ENCODE assay signal across 18 cellular contexts in the genomic region with DNA sequence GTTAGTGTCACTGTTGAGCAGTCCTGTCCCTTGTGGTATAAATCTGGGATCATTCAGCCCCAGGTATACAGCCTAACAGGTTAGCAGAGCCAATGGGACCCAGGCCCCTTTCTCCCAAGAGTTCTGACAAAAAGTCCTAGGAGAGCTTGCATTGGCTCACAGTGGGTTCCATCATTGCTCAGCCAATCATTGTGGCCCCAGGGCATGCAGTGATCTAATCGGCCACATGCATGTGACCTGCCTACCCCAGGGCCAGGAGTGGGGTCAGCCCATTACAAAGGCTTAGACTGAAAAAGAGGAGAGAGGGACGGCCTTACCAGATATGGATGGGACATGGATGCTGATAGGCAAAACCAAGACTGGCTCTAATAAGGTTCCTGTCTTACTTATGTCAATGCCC. TPM values are rescaled to one million over a fixed set of nuclear protein-coding genes. Genes with fewer than 3 reads are reported as not detected.
DNase-seq lines count a peak whose midpoint lies in the region; ATAC-seq and TF ChIP-seq lines count a peak whose summit lies in the region.
"Had no signal": no experiment of that assay in that cellular context is flagged by ENCODE, and none has a peak within 500 bp of the region (broad histone marks: within the 10 kb centered on the region; RNA-seq: fewer than 3 reads in every experiment).

No MANE protein-coding gene starts in this region.

- H3K27me3 ChIP-seq in H9 (ENCODE audit: insufficient read depth, low read length): peaks cover 13% of the 10 kb centered on the region; the same call in 1 of the 2 replicates
- peaks cover 56% of the 10 kb centered on the region for H3K27me3 ChIP-seq in endodermal cell (ENCODE audit: control insufficient read depth, insufficient read depth, low read length, poor library complexity, severe bottlenecking)
- peaks cover 8% of the 10 kb centered on the region for H3K27me3 ChIP-seq in osteoblast (ENCODE audit: insufficient read depth, low read length)
- no peaks in the 10 kb centered on the region for H3K27me3 ChIP-seq in Karpas-422 (ENCODE audit: low read length)
- peaks cover 36% of the 10 kb centered on the region for H3K27me3 ChIP-seq in PC-9 (ENCODE audit: insufficient read depth, low read depth)
- H3K27me3 ChIP-seq: BE2C had no signal

- H3K4me2 ChIP-seq in H9 (ENCODE audit: insufficient read depth, insufficient read length, low read length) (no peak overlapping the region), osteoblast (ENCODE audit: insufficient read depth, low read length) (no peak overlapping the region), Karpas-422 (ENCODE audit: low read depth, low read length, poor library complexity, severe bottlenecking) (no peak overlapping the region), PC-9 (no peak overlapping the region)
- H3K4me2 ChIP-seq: KMS-11 had no signal

- H3K9me3 ChIP-seq in H9 (ENCODE audit: control insufficient read depth, low read depth, low read length) (no peaks in the 10 kb centered on the region), endodermal cell (ENCODE audit: control insufficient read depth, low read length) (no peaks in the 10 kb centered on the region), osteoblast (ENCODE audit: low read depth, low read length) (no peaks in the 10 kb centered on the region), Karpas-422 (ENCODE audit: low read length) (no peaks in the 10 kb centered on the region), PC-9 (ENCODE audit: insufficient read depth, low read depth) (no peaks in the 10 kb centered on the region)
- H3K9me3 ChIP-seq: BE2C, Caco-2, HAP-1 had no signal

- no peaks in the 10 kb centered on the region for H3K23me2 ChIP-seq in H9 (ENCODE audit: insufficient read length, low read depth, low read length, poor library complexity, severe bottlenecking)

- H3K9me3 Mint-ChIP-seq in H9 (peaks cover 3 to 4% of the 10 kb centered on the region in 2 experiments; a peak in 2 of 5 replicates), endodermal cell (no peaks in the 10 kb centered on the region)
- no peaks in the 10 kb centered on the region for H3K9me3 Mint-ChIP-seq in activated T-helper 17 cell treated with anti-CD3 and anti-CD28 coated beads, Interleukin-2, amount 50 U/mL, for 72 hours
- H3K9me3 Mint-ChIP-seq: CD4-positive, alpha-beta T cell had no signal

- no CpG with 5 or more reads among the region's 2 CpGs for WGBS in H9 (ENCODE audit: extremely low coverage, insufficient read length, low lambda C conversion rate)
- WGBS in endodermal cell (ENCODE audit: insufficient coverage in 1 of 2, insufficient read length in 1 of 2), 2 experiments: 64 to 75% methylated on average over 2 of the region's 2 CpGs

- peaks cover 3 to 7% of the 10 kb centered on the region in 2 experiments; a peak in 2 of 4 replicates for H3K4me1 Mint-ChIP-seq in H9
- peaks cover 9% of the 10 kb centered on the region for H3K4me1 Mint-ChIP-seq in activated T-helper 17 cell treated with anti-CD3 and anti-CD28 coated beads, Interleukin-2, amount 50 U/mL, for 72 hours
- no peaks in the 10 kb centered on the region for H3K4me1 Mint-ChIP-seq in endodermal cell

- H3K14ac ChIP-seq in H9 (ENCODE audit: insufficient read depth, low read length): no peak overlapping the region

- CTCF ChIA-PET in PC-9 (lab: Charles Lee): no interaction called here

- H4K8ac ChIP-seq in H9 (replicated peaks; ENCODE audit: insufficient read length, low read depth, low read length): no peak overlapping the region

- no TSS peak for BruUV-seq in PC-9 (replicated peaks; lab: Mats Ljungman, UMichigan)

- H3K4me3 Mint-ChIP-seq in H9 (no peak overlapping the region), endodermal cell (no peak overlapping the region)
- no peak overlapping the region for H3K4me3 Mint-ChIP-seq in activated T-helper 17 cell treated with anti-CD3 and anti-CD28 coated beads, Interleukin-2, amount 50 U/mL, for 72 hours
- H3K4me3 Mint-ChIP-seq: CD4-positive, alpha-beta T cell had no signal

- no peak overlapping the region for H3K23ac ChIP-seq in H9 (ENCODE audit: insufficient read length, low read depth, low read length)

- no peak overlapping the region for H3T11ph ChIP-seq in H9 (ENCODE audit: low read length)

- H2AK5ac ChIP-seq in H9 (ENCODE audit: insufficient read length, low read length): no peak overlapping the region

- H3K79me2 ChIP-seq in H9 (ENCODE audit: insufficient read depth, low read length) (no peaks in the 10 kb centered on the region), osteoblast (ENCODE audit: insufficient read depth, low read length) (no peaks in the 10 kb centered on the region), Karpas-422 (ENCODE audit: low read length) (no peaks in the 10 kb centered on the region), PC-9 (ENCODE audit: low read depth) (no peaks in the 10 kb centered on the region)

- H3K79me1 ChIP-seq in H9 (ENCODE audit: insufficient read depth, low read depth, low read length, poor library complexity, severe bottlenecking): no peaks in the 10 kb centered on the region

- no peak overlapping the region for H2BK120ac ChIP-seq in H9 (ENCODE audit: low read depth, low read length, poor library complexity, severe bottlenecking)

- H3K9ac ChIP-seq in H9 (ENCODE audit: extremely low read depth, insufficient read length, low read length) (no peak overlapping the region), endodermal cell (ENCODE audit: extremely low read depth, low read length, poor library complexity, severe bottlenecking) (no peak overlapping the region), Karpas-422 (ENCODE audit: low read length) (no peak overlapping the region)
- H3K9ac ChIP-seq: GM23248, KMS-11 had no signal

- no peak for ATAC-seq in activated T-helper 17 cell treated with anti-CD3 and anti-CD28 coated beads, Interleukin-2, amount 50 U/mL, for 72 hours (replicated peaks)
- ATAC-seq in GM19351 (IDR thresholded peaks at IDR 0.05; ENCODE audit: unreplicated experiment): no peak

- peaks cover 85% of the 10 kb centered on the region for H3K27me3 Mint-ChIP-seq in H9 (ENCODE audit: low read depth)
- peaks cover 30% of the 10 kb centered on the region for H3K27me3 Mint-ChIP-seq in activated T-helper 17 cell treated with anti-CD3 and anti-CD28 coated beads, Interleukin-2, amount 50 U/mL, for 72 hours
- H3K27me3 Mint-ChIP-seq in endodermal cell (ENCODE audit: insufficient read depth): peaks cover 72% of the 10 kb centered on the region

- 0 out of 2 replicates have a peak, but pooled peaks cover 2% of the 10 kb centered on the region for H3K4me1 ChIP-seq in H9 (ENCODE audit: insufficient read depth, low read length)
- no peaks in the 10 kb centered on the region for H3K4me1 ChIP-seq in endodermal cell (ENCODE audit: control insufficient read depth, insufficient read depth, low read length)
- H3K4me1 ChIP-seq in osteoblast (ENCODE audit: insufficient read depth, low read length): no peaks in the 10 kb centered on the region
- no peaks in the 10 kb centered on the region for H3K4me1 ChIP-seq in Karpas-422 (ENCODE audit: low read length)
- H3K4me1 ChIP-seq in PC-9 (replicated peaks; ENCODE audit: insufficient read depth): no peaks in the 10 kb centered on the region
- H3K4me1 ChIP-seq: Caco-2, HAP-1 had no signal

- intact Hi-C loops in PC-9 (cut with micrococcal nuclease; ENCODE audit: unreplicated experiment): no loop called here

- TF ChIP-seq CTCF in H9 (conservative IDR thresholded peaks at IDR 0.05): no peak
- TF ChIP-seq CTCF in endodermal cell (conservative IDR thresholded peaks at IDR 0.05): no peak
- no peak for TF ChIP-seq CTCF in osteoblast (IDR thresholded peaks at IDR 0.05; ENCODE audit: extremely low read depth, low read depth, low read length)
- TF ChIP-seq CTCF in PC-9 (conservative IDR thresholded peaks at IDR 0.05): no peak

- H3K18ac ChIP-seq in H9 (ENCODE audit: insufficient read length, low read depth, low read length): no peak overlapping the region

- no peak overlapping the region for H2AFZ ChIP-seq in H9 (ENCODE audit: low read length)
- H2AFZ ChIP-seq in osteoblast (ENCODE audit: low read length): no peak overlapping the region
- no peak overlapping the region for H2AFZ ChIP-seq in Karpas-422 (ENCODE audit: low read length)
- no peak overlapping the region for H2AFZ ChIP-seq in PC-9
- H2AFZ ChIP-seq: GM23248 had no signal

- H3K4me3 ChIP-seq in endodermal cell (ENCODE audit: low read length) (no peak overlapping the region), osteoblast (ENCODE audit: insufficient read depth, low read length) (no peak overlapping the region), Karpas-422 (ENCODE audit: low read length) (no peak overlapping the region), PC-9 (no peak overlapping the region)
- H3K4me3 ChIP-seq: GM23248, HAP-1 had no signal

- no peak overlapping the region for H4K5ac ChIP-seq in H9 (ENCODE audit: insufficient read length, low read depth, low read length)

- no peak overlapping the region for H2BK20ac ChIP-seq in H9 (ENCODE audit: low read depth, low read length, poor library complexity, severe bottlenecking)

- no peak overlapping the region for H2BK12ac ChIP-seq in H9 (ENCODE audit: insufficient read length, low read depth, low read length)

- H3K4ac ChIP-seq in H9 (ENCODE audit: low read depth, low read length): no peak overlapping the region

- H2BK15ac ChIP-seq in H9 (ENCODE audit: low read depth, low read length): no peak overlapping the region

- no peak overlapping the region for H4K91ac ChIP-seq in H9 (ENCODE audit: insufficient read length, low read depth, low read length)

- H3K27ac ChIP-seq in H9 (ENCODE audit: insufficient read length, low read depth, low read length): no peak overlapping the region
- no peak overlapping the region for H3K27ac ChIP-seq in endodermal cell (ENCODE audit: low read depth, low read length)
- H3K27ac ChIP-seq in osteoblast (ENCODE audit: low read depth, low read length): no peak overlapping the region
- H3K27ac ChIP-seq in Karpas-422 (ENCODE audit: low read length): no peak overlapping the region
- H3K27ac ChIP-seq in PC-9: no peak overlapping the region
- H3K27ac ChIP-seq: GM23248, KMS-11 had no signal

- H3K36me3 Mint-ChIP-seq in H9 (ENCODE audit: insufficient read depth in 1 of 3, low read depth in 3 of 3) (no peaks in the 10 kb centered on the region), endodermal cell (ENCODE audit: low read depth) (no peaks in the 10 kb centered on the region)
- H3K36me3 Mint-ChIP-seq in activated T-helper 17 cell treated with anti-CD3 and anti-CD28 coated beads, Interleukin-2, amount 50 U/mL, for 72 hours (ENCODE audit: low read depth): no peaks in the 10 kb centered on the region

- H4K20me1 ChIP-seq in H9 (ENCODE audit: control insufficient read depth, insufficient read depth, insufficient read length) (no peaks in the 10 kb centered on the region), osteoblast (ENCODE audit: insufficient read depth, low read length) (no peaks in the 10 kb centered on the region), Karpas-422 (ENCODE audit: insufficient read depth, low read depth, low read length) (no peaks in the 10 kb centered on the region), PC-9 (ENCODE audit: insufficient read depth) (no peaks in the 10 kb centered on the region)

- DNase-seq in H9: peak; percentile 49
- peak; percentile 63 for DNase-seq in endodermal cell
- peak; percentile 41 for DNase-seq in osteoblast (ENCODE audit: insufficient read length, low spot score, missing footprints)
- DNase-seq in Karpas-422: no peak
- no peak for DNase-seq in PC-9
- no peak for DNase-seq in islet precursor cell
- DNase-seq: ACHN; BE2C; C1 segment of cervical spinal cord; Caco-2; CD4-positive, alpha-beta T cell; GDM1; GM23248; IMR-90 had no signal

- H3K9me2 ChIP-seq in Karpas-422 (replicated peaks; ENCODE audit: insufficient read depth, low read length) (no peaks in the 10 kb centered on the region), PC-9 (ENCODE audit: insufficient read depth) (no peaks in the 10 kb centered on the region)

- POLR2A ChIA-PET in PC-9 (lab: Charles Lee; ENCODE audit: unreplicated experiment): no interaction called here

- no peak overlapping the region for H3K56ac ChIP-seq in H9 (ENCODE audit: insufficient read length, low read depth, low read length)

- no peaks in the 10 kb centered on the region for H3F3A ChIP-seq in PC-9 (ENCODE audit: insufficient read depth, low read depth)

- no peaks in the 10 kb centered on the region for H3K36me3 ChIP-seq in endodermal cell (ENCODE audit: control insufficient read depth, insufficient read depth, low read length)
- no peaks in the 10 kb centered on the region for H3K36me3 ChIP-seq in osteoblast (ENCODE audit: insufficient read depth, low read length)
- no peaks in the 10 kb centered on the region for H3K36me3 ChIP-seq in Karpas-422 (ENCODE audit: insufficient read depth, low read length)
- no peaks in the 10 kb centered on the region for H3K36me3 ChIP-seq in PC-9 (ENCODE audit: low read depth)
- H3K36me3 ChIP-seq: BE2C, HAP-1 had no signal

- H3K27ac Mint-ChIP-seq in H9 (no peak overlapping the region), endodermal cell (no peak overlapping the region)
- H3K27ac Mint-ChIP-seq in activated T-helper 17 cell treated with anti-CD3 and anti-CD28 coated beads, Interleukin-2, amount 50 U/mL, for 72 hours: peak overlapping the region; percentile 40
- H3K27ac Mint-ChIP-seq: CD4-positive, alpha-beta T cell had no signal

- no peak overlapping the region for H2BK5ac ChIP-seq in H9 (ENCODE audit: insufficient read length, low read length)

RNA-seq across cellular contexts. Expression of gene SPTBN4, which starts 41.1 kb away (rescaled TPM):
- total RNA-seq in H9 (2021): 2.7 and 2.9 TPM in 2 replicates
- 10 to 100 TPM in 1 of 2 donors, 1 to 10 TPM in 1; 1.4 to 16.4 TPM for total RNA-seq in activated T-helper 17 cell treated with anti-CD3 and anti-CD28 coated beads, Interleukin-2, amount 50 U/mL, for 72 hours
- 1 to 10 TPM in 1 of 2 donors, under 1 TPM in 1; 0.79 to 2.0 TPM for total RNA-seq in endodermal cell
- 1.8 TPM for polyA plus RNA-seq in endodermal cell (2013, experiment 1 of 2)
- polyA plus RNA-seq in endodermal cell (2013, experiment 2 of 2): 1.9 TPM
- total RNA-seq in osteoblast: 0.72 and 1.2 TPM in 2 replicates
- 1.0 and 1.1 TPM in 2 replicates for total RNA-seq in Karpas-422 (2014; rRNA removed; shearing (Covaris generic); ENCODE audit: low replicate concordance)
- 0.48 and 0.85 TPM in 2 replicates for total RNA-seq in PC-9 (2021)

RNA-seq across cellular contexts. Expression of gene BLVRB, which starts 42.3 kb away (rescaled TPM):
- total RNA-seq in H9 (2021) (27.9 and 30.4 TPM in 2 replicates), endodermal cell (10 to 100 TPM; 24.7 to 41.0 TPM), osteoblast (75.7 and 82.2 TPM in 2 replicates), PC-9 (2021) (204 and 239 TPM in 2 replicates)
- 10 to 100 TPM; 27.1 to 55.5 TPM for total RNA-seq in activated T-helper 17 cell treated with anti-CD3 and anti-CD28 coated beads, Interleukin-2, amount 50 U/mL, for 72 hours
- polyA plus RNA-seq in endodermal cell (2013, experiment 1 of 2): 18.1 TPM
- 18.8 TPM for polyA plus RNA-seq in endodermal cell (2013, experiment 2 of 2)
- total RNA-seq in Karpas-422 (2014; rRNA removed; shearing (Covaris generic); ENCODE audit: low replicate concordance): 10.2 and 14.5 TPM in 2 replicates

Comparison
In these comparisons a context has a peak if more than half of its experiments do, and no peak if none do; other contexts are left out.
1. DNase-seq: peak in H9 (single experiment), endodermal cell (single experiment) and osteoblast (single experiment); none in Karpas-422 (single experiment), PC-9 (0 of 2) and islet precursor cell (single experiment).